9 cellular contexts compared by ENCODE assay signal in genomic region chr6:107740496-107741190, GRCh38.
DNase-seq lines count a peak whose midpoint lies in the region; ATAC-seq and TF ChIP-seq lines count a peak whose summit lies in the region.
"Had no signal": no experiment of that assay in that cellular context is flagged by ENCODE, and none has a peak within 500 bp of the region (broad histone marks: within the 10 kb centered on the region; RNA-seq: fewer than 3 reads in every experiment).

No MANE protein-coding gene starts in this region.

- peaks cover 60% of the 10 kb centered on the region for H3K4me1 ChIP-seq in BLaER1
- no peaks in the 10 kb centered on the region for H3K4me1 ChIP-seq in PC-3 (ENCODE audit: insufficient read depth, low read length)

- no peaks in the 10 kb centered on the region for H3K9me3 ChIP-seq in BLaER1
- no peaks in the 10 kb centered on the region for H3K9me3 ChIP-seq in SK-N-MC (ENCODE audit: low read depth, low read length)
- no peaks in the 10 kb centered on the region for H3K9me3 ChIP-seq in PC-3 (ENCODE audit: low read length)

- no peaks in the 10 kb centered on the region for H3K27me3 ChIP-seq in BLaER1
- H3K27me3 ChIP-seq in PC-3 (ENCODE audit: low read length), result peaks cover 95% of the 10 kb centered on the region

- H3K4me1 Mint-ChIP-seq in immature natural killer cell, result peaks cover 59 to 68% of the 10 kb centered on the region in 2 donors

- H3K36me3 ChIP-seq in BLaER1, result no peaks in the 10 kb centered on the region
- no peaks in the 10 kb centered on the region for H3K36me3 ChIP-seq in SK-N-MC (ENCODE audit: insufficient read depth, low read length)
- H3K36me3 ChIP-seq in PC-3 (ENCODE audit: low read depth, low read length), result no peaks in the 10 kb centered on the region

- peak; percentile 7 for DNase-seq in GM19238 (ENCODE audit: insufficient read length, low spot score)
- no peak for DNase-seq in SK-N-MC (ENCODE audit: low read depth, low spot score)
- DNase-seq in immature natural killer cell, result peak; percentile 40 to 44 (median 40)
- no peak for DNase-seq in PC-3
- DNase-seq in midbrain (lab: John Stamatoyannopoulos, UW), result no peak
- no peak for DNase-seq in sciatic nerve (ENCODE audit: low spot score)
- no peak for DNase-seq in SIG-M5 treated with dmso at 0.1 percent for 504 hours (lab: John Stamatoyannopoulos, UW; ENCODE audit: unreplicated experiment)
- DNase-seq: NCI-H526 had no signal

- intact Hi-C loops in PC-3 (cut with micrococcal nuclease) (no loop called here), sciatic nerve (cut with DNase I) (no loop called here)

- no peak overlapping the region for H2AFZ ChIP-seq in PC-3 (ENCODE audit: low read length)

- POLR2A ChIA-PET in PC-3 (lab: Charles Lee; ENCODE audit: unreplicated experiment), result no interaction called here

- peak overlapping the region; percentile 70 to 87 (median 84) for H3K4me3 Mint-ChIP-seq in immature natural killer cell

- CTCF ChIA-PET in PC-3 (lab: Charles Lee), result no interaction called here

- ATAC-seq in PC-3 (no peak), sciatic nerve (no peak)

- H3K4me3 ChIP-seq in BLaER1, result 0 out of 2 replicates have a peak overlapping the region, but pooled peaks have one; percentile 13
- peak overlapping the region; percentile 72 for H3K4me3 ChIP-seq in SK-N-MC
- H3K4me3 ChIP-seq in PC-3 (ENCODE audit: low read length), result no peak overlapping the region

- no peaks in the 10 kb centered on the region for H3K79me2 ChIP-seq in PC-3 (ENCODE audit: low read length)

- H3K27me3 Mint-ChIP-seq in immature natural killer cell (ENCODE audit: low read depth in 3 of 3), result no peaks in the 10 kb centered on the region

- H4K20me1 ChIP-seq in BLaER1, result no peaks in the 10 kb centered on the region
- H4K20me1 ChIP-seq in PC-3 (ENCODE audit: low read length), result no peaks in the 10 kb centered on the region

- H3K27ac Mint-ChIP-seq in immature natural killer cell, result peak overlapping the region; percentile 88 to 94 (median 94)

- TF ChIP-seq CTCF in PC-3 (conservative IDR thresholded peaks at IDR 0.05; ENCODE audit: low read depth, low read length), result no peak

- H3F3A ChIP-seq in PC-3 (ENCODE audit: low read length, unreplicated experiment), result no peaks in the 10 kb centered on the region

- no TSS peak for BruUV-seq in PC-3 (replicated peaks; lab: Mats Ljungman, UMichigan)

- no peaks in the 10 kb centered on the region for H3K9me3 Mint-ChIP-seq in immature natural killer cell

- H3K27ac ChIP-seq in BLaER1 (peak overlapping the region; percentile 33), SK-N-MC (peak overlapping the region; percentile 82), PC-3 (ENCODE audit: low read length) (no peak overlapping the region)

- H3K9me2 ChIP-seq in PC-3 (replicated peaks; ENCODE audit: low read length), result no peaks in the 10 kb centered on the region

- H3K9ac ChIP-seq in BLaER1, result peak overlapping the region; percentile 42; the same call in 1 of the 2 replicates
- H3K9ac ChIP-seq in SK-N-MC (ENCODE audit: insufficient read length), result peak overlapping the region; percentile 59
- no peak overlapping the region for H3K9ac ChIP-seq in PC-3 (ENCODE audit: low read length)

- H3K4me2 ChIP-seq in BLaER1, result peak overlapping the region; percentile 78
- H3K4me2 ChIP-seq in PC-3 (ENCODE audit: low read length), result no peak overlapping the region

- peaks cover 27 to 53% (median 36%) of the 10 kb centered on the region in 3 donors for H3K36me3 Mint-ChIP-seq in immature natural killer cell

Comparison
In these comparisons a context has a peak if more than half of its experiments do, and no peak if none do; other contexts are left out.
1. DNase-seq: peak in GM19238 (single experiment) and immature natural killer cell (3 of 3); none in SK-N-MC (single experiment), PC-3 (single experiment), midbrain (single experiment), sciatic nerve (single experiment) and SIG-M5 treated with dmso at 0.1 percent for 504 hours (single experiment).